Comparison of ENCODE assay signal across 17 cellular contexts in the genomic region with DNA sequence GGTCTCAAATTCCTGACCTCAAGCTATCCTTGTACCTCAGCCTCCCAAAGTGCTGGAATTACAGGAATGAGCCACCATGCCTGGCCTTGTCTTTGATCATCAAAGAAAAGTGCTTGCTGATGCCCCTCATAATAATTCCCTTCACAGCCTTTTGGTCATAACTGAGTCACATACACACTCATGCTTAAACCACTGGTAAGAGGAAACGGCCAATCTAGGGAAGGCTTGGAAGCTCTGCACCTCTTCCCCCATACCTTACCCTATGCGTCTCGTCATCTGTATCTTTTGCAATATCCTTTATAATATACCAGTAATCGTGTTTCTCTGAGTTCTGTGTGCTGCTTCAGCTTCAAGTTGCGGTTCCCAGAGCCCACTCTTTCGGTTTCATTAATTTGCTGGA. TPM values are rescaled to one million over a fixed set of nuclear protein-coding genes. Genes with fewer than 3 reads are reported as not detected.
A peak's percentile ranks its signal among the peaks of the same experiment; 100 is the strongest.
DNase-seq lines count a peak whose midpoint lies in the region; ATAC-seq and TF ChIP-seq lines count a peak whose summit lies in the region.
"Had no signal": no experiment of that assay in that cellular context is flagged by ENCODE, and none has a peak within 500 bp of the region (broad histone marks: within the 10 kb centered on the region; RNA-seq: fewer than 3 reads in every experiment).

No MANE protein-coding gene starts in this region.

- CTCF ChIA-PET in RWPE1 (lab: Yijun Ruan, JAX): interaction anchor here (0.6 kb wide), 1 partner anchor 171 kb away, joined by 3 read pairs; no protein-coding TSS in a partner anchor
- CTCF ChIA-PET in WTC11 (lab: Charles Lee): interaction anchor here (1.2 kb wide), 1 partner anchor 109 kb away, joined by 3 read pairs; no protein-coding TSS in a partner anchor

- no peaks in the 10 kb centered on the region for H3K27me3 ChIP-seq in HL-60 (ENCODE audit: insufficient read depth, poor library complexity, severe bottlenecking)
- H3K27me3 ChIP-seq: tibial nerve had no signal

- H3K36me3 Mint-ChIP-seq in WTC11: no peaks in the 10 kb centered on the region

- ATAC-seq in WTC11: no peak
- no peak for ATAC-seq in HG03432 (IDR thresholded peaks at IDR 0.05; ENCODE audit: unreplicated experiment)
- ATAC-seq: psoas muscle had no signal

- POLR2A ChIA-PET in RWPE1 (lab: Yijun Ruan, JAX; ENCODE audit: low non-redundant PET): no interaction called here
- POLR2A ChIA-PET in WTC11 (lab: Charles Lee): no interaction called here

- no peak overlapping the region for H3K27ac Mint-ChIP-seq in WTC11
- H3K27ac Mint-ChIP-seq: endodermal cell had no signal

- H3K4me3 ChIP-seq in HL-60 (replicated peaks; ENCODE audit: insufficient read depth, low read length): no peak overlapping the region
- no peak overlapping the region for H3K4me3 ChIP-seq in foreskin fibroblast (ENCODE audit: low read depth in 1 of 2, low read length in 2 of 2)
- H3K4me3 ChIP-seq: psoas muscle, tibial nerve had no signal

- no peak overlapping the region for H3K4me3 Mint-ChIP-seq in WTC11
- H3K4me3 Mint-ChIP-seq: endodermal cell had no signal

- TF ChIP-seq CTCF in HL-60 (IDR thresholded peaks at IDR 0.05; ENCODE audit: insufficient read depth, low read length): no peak
- no peak for TF ChIP-seq CTCF in RWPE1 (conservative IDR thresholded peaks at IDR 0.05; ENCODE audit: low read depth)
- no peak for TF ChIP-seq CTCF in foreskin fibroblast (IDR thresholded peaks at IDR 0.05; ENCODE audit: low read depth, low read length)
- TF ChIP-seq CTCF in WTC11 (IDR thresholded peaks at IDR 0.05): no peak

- H3K9me3 Mint-ChIP-seq in WTC11: no peaks in the 10 kb centered on the region
- H3K9me3 Mint-ChIP-seq: endodermal cell had no signal

- no peaks in the 10 kb centered on the region; the same call in 1 of the 2 replicates for H3K27me3 Mint-ChIP-seq in WTC11 (ENCODE audit: low read depth)

- H3K27ac ChIP-seq in HL-60 (replicated peaks) (peak overlapping the region; percentile 86), RWPE1 (no peak overlapping the region)
- H3K27ac ChIP-seq: psoas muscle had no signal

- H3K4me1 Mint-ChIP-seq in WTC11: peaks cover 12% of the 10 kb centered on the region

- DNase-seq in AML-193 (lab: John Stamatoyannopoulos, UW) (peak; percentile 31 to 32), HL-60 (ENCODE audit: low read depth in 1 of 2, low spot score in 1 of 2) (peak; percentile 69 to 73), RWPE1 (ENCODE audit: low spot score) (peak; percentile 5), foreskin fibroblast (peak; percentile 29 to 58), WTC11 (ENCODE audit: low spot score) (no peak), NCI-H82 (lab: John Stamatoyannopoulos, UW) (no peak), pons (ENCODE audit: low spot score) (no peak)
- DNase-seq: C1 segment of cervical spinal cord; endodermal cell; kidney glomerular epithelial cell; NCI-H1694; NCI-H524; psoas muscle; stimulated activated CD4-positive, alpha-beta T cell treated with anti-CD3 and anti-CD28 coated beads, Interleukin-1b, Interleukin-23, amount 100 ng/mL, for 48 hours; stimulated activated CD8-positive, alpha-beta memory T cell treated with anti-CD3 and anti-CD28 coated beads, Interleukin-4, amount 100 ng/mL, for 48 hours had no signal

TF ChIP-seq in WTC11, 78 proteins besides CTCF, POLR2A, EP300 and RAD21:
- no peak for TF ChIP-seq ZNF219 (CRISPR knock-in tag; IDR thresholded peaks at IDR 0.05; ENCODE audit: borderline replicate concordance)
- TF ChIP-seq SMAD3 (CRISPR knock-in tag; IDR thresholded peaks at IDR 0.05; ENCODE audit: borderline replicate concordance): no peak
- TF ChIP-seq, protein P1, sequence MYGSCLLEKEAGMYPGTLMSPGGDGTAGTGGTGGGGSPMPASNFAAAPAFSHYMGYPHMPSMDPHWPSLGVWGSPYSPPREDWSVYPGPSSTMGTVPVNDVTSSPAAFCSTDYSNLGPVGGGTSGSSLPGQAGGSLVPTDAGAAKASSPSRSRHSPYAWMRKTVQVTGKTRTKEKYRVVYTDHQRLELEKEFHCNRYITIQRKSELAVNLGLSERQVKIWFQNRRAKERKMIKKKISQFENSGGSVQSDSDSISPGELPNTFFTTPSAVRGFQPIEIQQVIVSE (CRISPR knock-in tag; IDR thresholded peaks at IDR 0.05; ENCODE audit: borderline replicate concordance): no peak
- no peak for TF ChIP-seq JAZF1 (CRISPR knock-in tag; IDR thresholded peaks at IDR 0.05)
- TF ChIP-seq ZBTB21 (CRISPR knock-in tag; IDR thresholded peaks at IDR 0.05; ENCODE audit: borderline replicate concordance): no peak
- TF ChIP-seq, protein P2, sequence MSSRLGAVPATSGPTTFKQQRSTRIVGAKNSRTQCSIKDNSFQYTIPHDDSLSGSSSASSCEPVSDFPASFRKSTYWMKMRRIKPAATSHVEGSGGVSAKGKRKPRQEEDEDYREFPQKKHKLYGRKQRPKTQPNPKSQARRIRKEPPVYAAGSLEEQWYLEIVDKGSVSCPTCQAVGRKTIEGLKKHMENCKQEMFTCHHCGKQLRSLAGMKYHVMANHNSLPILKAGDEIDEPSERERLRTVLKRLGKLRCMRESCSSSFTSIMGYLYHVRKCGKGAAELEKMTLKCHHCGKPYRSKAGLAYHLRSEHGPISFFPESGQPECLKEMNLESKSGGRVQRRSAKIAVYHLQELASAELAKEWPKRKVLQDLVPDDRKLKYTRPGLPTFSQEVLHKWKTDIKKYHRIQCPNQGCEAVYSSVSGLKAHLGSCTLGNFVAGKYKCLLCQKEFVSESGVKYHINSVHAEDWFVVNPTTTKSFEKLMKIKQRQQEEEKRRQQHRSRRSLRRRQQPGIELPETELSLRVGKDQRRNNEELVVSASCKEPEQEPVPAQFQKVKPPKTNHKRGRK (CRISPR knock-in tag; IDR thresholded peaks at IDR 0.05; ENCODE audit: borderline replicate concordance): no peak
- no peak for TF ChIP-seq SOX15 (CRISPR knock-in tag; IDR thresholded peaks at IDR 0.05)

RNA-seq across cellular contexts. Expression of a gene that starts 4.8 kb away (rescaled TPM):
- 98.4 to 106 TPM (median 103 TPM) in 3 replicates for total RNA-seq in WTC11 (2021)

Comparison
In these comparisons a context has a peak if more than half of its experiments do, and no peak if none do; other contexts are left out.
1. DNase-seq: peak in AML-193 (2 of 2), HL-60 (2 of 2), RWPE1 (single experiment) and foreskin fibroblast (2 of 2); none in WTC11 (single experiment), NCI-H82 (single experiment) and pons (single experiment).